In the genomic region with DNA sequence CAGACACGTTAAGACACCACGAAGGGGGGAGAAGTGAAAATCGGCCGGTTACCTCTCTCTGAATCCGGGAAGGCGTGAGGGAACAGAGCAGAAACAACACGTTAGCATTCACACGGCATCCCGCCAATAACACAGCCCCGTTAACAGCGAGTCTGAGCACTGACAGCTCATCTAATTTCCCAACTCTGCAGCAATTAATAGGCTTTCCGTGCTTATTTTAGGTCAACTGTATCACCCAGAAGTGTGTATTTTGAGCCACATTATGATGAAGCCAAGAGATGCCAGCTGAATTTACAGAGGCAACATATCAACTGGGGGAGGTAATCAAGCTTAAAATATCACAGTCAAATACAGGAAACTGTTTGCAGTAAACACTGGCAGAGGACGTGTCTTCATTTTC, we compare ENCODE assay signal across 13 cellular contexts.
DNase-seq lines count a peak whose midpoint lies in the region; ATAC-seq and TF ChIP-seq lines count a peak whose summit lies in the region.
"Had no signal": no experiment of that assay in that cellular context is flagged by ENCODE, and none has a peak within 500 bp of the region (broad histone marks: within the 10 kb centered on the region; RNA-seq: fewer than 3 reads in every experiment).

No MANE protein-coding gene starts in this region.

- H3K4me1 ChIP-seq in H9 (ENCODE audit: insufficient read depth, low read length) = peaks cover 5% of the 10 kb centered on the region; the same call in 1 of the 2 replicates
- no peaks in the 10 kb centered on the region for H3K4me1 ChIP-seq in endodermal cell (ENCODE audit: control insufficient read depth, insufficient read depth, low read length)
- no peaks in the 10 kb centered on the region for H3K4me1 ChIP-seq in naive thymus-derived CD4-positive, alpha-beta T cell (ENCODE audit: control insufficient read depth in 2 of 2, insufficient read depth in 2 of 2, low read length in 2 of 2)
- H3K4me1 ChIP-seq: pancreas had no signal

- H3K27ac ChIP-seq in H9 (ENCODE audit: insufficient read length, low read depth, low read length) (no peak overlapping the region), endodermal cell (ENCODE audit: low read depth, low read length) (no peak overlapping the region)
- no peak overlapping the region for H3K27ac ChIP-seq in naive thymus-derived CD4-positive, alpha-beta T cell (ENCODE audit: low read depth, low read length)
- H3K27ac ChIP-seq: epithelial cell of prostate, pancreas had no signal

- TF ChIP-seq CTCF in H9 (conservative IDR thresholded peaks at IDR 0.05) (no peak), endodermal cell (conservative IDR thresholded peaks at IDR 0.05) (no peak)

- no peaks in the 10 kb centered on the region for H3K9me3 Mint-ChIP-seq in H9
- H3K9me3 Mint-ChIP-seq in endodermal cell = no peaks in the 10 kb centered on the region
- no peaks in the 10 kb centered on the region for H3K9me3 Mint-ChIP-seq in naive thymus-derived CD4-positive, alpha-beta T cell
- H3K9me3 Mint-ChIP-seq: activated naive CD4-positive, alpha-beta T cell treated with anti-CD3 and anti-CD28 coated beads, Interleukin-2, amount 10 ng/mL, durations not matched to agents 7 days and 5 days; CD8-positive, alpha-beta T cell; memory B cell had no signal

- H2BK12ac ChIP-seq in H9 (ENCODE audit: insufficient read length, low read depth, low read length) = no peak overlapping the region

- no peak overlapping the region for H2AK5ac ChIP-seq in H9 (ENCODE audit: insufficient read length, low read length)

- H2BK5ac ChIP-seq in H9 (ENCODE audit: insufficient read length, low read length) = no peak overlapping the region

- no peak overlapping the region for H2BK15ac ChIP-seq in H9 (ENCODE audit: low read depth, low read length)

- H3K23ac ChIP-seq in H9 (ENCODE audit: insufficient read length, low read depth, low read length) = no peak overlapping the region

- no peaks in the 10 kb centered on the region for H3K23me2 ChIP-seq in H9 (ENCODE audit: insufficient read length, low read depth, low read length, poor library complexity, severe bottlenecking)

- H3K36me3 Mint-ChIP-seq in H9 (ENCODE audit: insufficient read depth in 1 of 3, low read depth in 3 of 3) (peaks cover 0 to 14% (median 3%) of the 10 kb centered on the region in 3 experiments; a peak in 5 of 7 replicates), endodermal cell (ENCODE audit: low read depth) (peaks cover 12% of the 10 kb centered on the region)
- H3K36me3 Mint-ChIP-seq in naive thymus-derived CD4-positive, alpha-beta T cell = no peaks in the 10 kb centered on the region
- H3K36me3 Mint-ChIP-seq: activated naive CD4-positive, alpha-beta T cell treated with anti-CD3 and anti-CD28 coated beads, Interleukin-2, amount 10 ng/mL, durations not matched to agents 7 days and 5 days; CD8-positive, alpha-beta T cell; memory B cell had no signal

- H4K5ac ChIP-seq in H9 (ENCODE audit: insufficient read length, low read depth, low read length) = no peak overlapping the region

- no peak overlapping the region for H3K14ac ChIP-seq in H9 (ENCODE audit: insufficient read depth, low read length)

- peaks cover 28 to 29% of the 10 kb centered on the region in 2 experiments for H3K4me1 Mint-ChIP-seq in H9
- H3K4me1 Mint-ChIP-seq in endodermal cell = peaks cover 16% of the 10 kb centered on the region
- peaks cover 0 to 5% (median 0%) of the 10 kb centered on the region in 7 donors for H3K4me1 Mint-ChIP-seq in naive thymus-derived CD4-positive, alpha-beta T cell
- H3K4me1 Mint-ChIP-seq: activated naive CD4-positive, alpha-beta T cell treated with anti-CD3 and anti-CD28 coated beads, Interleukin-2, amount 10 ng/mL, durations not matched to agents 7 days and 5 days had no signal

- H4K91ac ChIP-seq in H9 (ENCODE audit: insufficient read length, low read depth, low read length) = no peak overlapping the region

- peaks cover 5% of the 10 kb centered on the region; the same call in 1 of the 2 replicates for H3K79me2 ChIP-seq in H9 (ENCODE audit: insufficient read depth, low read length)

- no peaks in the 10 kb centered on the region for H4K20me1 ChIP-seq in H9 (ENCODE audit: control insufficient read depth, insufficient read depth, insufficient read length)

- H2AFZ ChIP-seq in H9 (ENCODE audit: low read length) = no peak overlapping the region

- DNase-seq in H9 (no peak), NCI-H2081 treated with DMSO at 0.1 percent for 48 hours (lab: John Stamatoyannopoulos, UW) (peak; percentile 87), endodermal cell (no peak), renal cortical epithelial cell (ENCODE audit: low read depth) (peak; percentile 32), NCI-H446 (lab: John Stamatoyannopoulos, UW) (no peak)
- no peak for DNase-seq in naive thymus-derived CD4-positive, alpha-beta T cell
- no peak for DNase-seq in activated CD8-positive, alpha-beta memory T cell treated with anti-CD3 and anti-CD28 coated beads for 24 hours
- DNase-seq: activated naive CD4-positive, alpha-beta T cell treated with anti-CD3 and anti-CD28 coated beads, Interleukin-2, amount 10 ng/mL, durations not matched to agents 7 days and 5 days; CD8-positive, alpha-beta T cell; pancreas; T-helper 9 cell had no signal

- H3T11ph ChIP-seq in H9 (ENCODE audit: low read length) = no peak overlapping the region

- H3K18ac ChIP-seq in H9 (ENCODE audit: insufficient read length, low read depth, low read length) = no peak overlapping the region

- H3K27me3 ChIP-seq in H9 (ENCODE audit: insufficient read depth, low read length) = no peaks in the 10 kb centered on the region
- no peaks in the 10 kb centered on the region for H3K27me3 ChIP-seq in endodermal cell (ENCODE audit: control insufficient read depth, insufficient read depth, low read length, poor library complexity, severe bottlenecking)
- no peaks in the 10 kb centered on the region for H3K27me3 ChIP-seq in naive thymus-derived CD4-positive, alpha-beta T cell (ENCODE audit: control insufficient read depth in 2 of 2, insufficient read depth in 2 of 2, low read length in 2 of 2)
- H3K27me3 ChIP-seq: pancreas had no signal

- H3K4ac ChIP-seq in H9 (ENCODE audit: low read depth, low read length) = no peak overlapping the region

- H2BK120ac ChIP-seq in H9 (ENCODE audit: low read depth, low read length, poor library complexity, severe bottlenecking) = no peak overlapping the region

- intact Hi-C loops in naive thymus-derived CD4-positive, alpha-beta T cell (cut with micrococcal nuclease) = loop anchor here (5.0 to 10.0 kb wide), 5 partner anchors 785 to 1378 kb away; partner anchors contain the start of genes UBE2K (in 2 of the 2) and N4BP2 (in 1 of the 2)

- no peaks in the 10 kb centered on the region for H3K79me1 ChIP-seq in H9 (ENCODE audit: insufficient read depth, low read depth, low read length, poor library complexity, severe bottlenecking)

- H3K56ac ChIP-seq in H9 (ENCODE audit: insufficient read length, low read depth, low read length) = no peak overlapping the region

- CTCF ChIA-PET in naive thymus-derived CD4-positive, alpha-beta T cell (lab: Charles Lee) = interaction anchor here (0.5 to 0.6 kb wide), 2 partner anchors 50 to 1006 kb away, joined by 4 read pairs; no protein-coding TSS in a partner anchor

- H3K27me3 Mint-ChIP-seq in H9 (ENCODE audit: low read depth) (no peaks in the 10 kb centered on the region), endodermal cell (ENCODE audit: insufficient read depth) (no peaks in the 10 kb centered on the region)
- H3K27me3 Mint-ChIP-seq in naive thymus-derived CD4-positive, alpha-beta T cell = peaks cover 0 to 9% (median 0%) of the 10 kb centered on the region in 5 donors

- H3K9ac ChIP-seq in H9 (ENCODE audit: extremely low read depth, insufficient read length, low read length) (no peak overlapping the region), endodermal cell (ENCODE audit: extremely low read depth, low read length, poor library complexity, severe bottlenecking) (no peak overlapping the region)

- H3K27ac Mint-ChIP-seq in H9 (peak overlapping the region in 2 of 3 experiments; percentile 25 to 68; a peak in 4 of 7 replicates), endodermal cell (peak overlapping the region; percentile 11)
- no peak overlapping the region for H3K27ac Mint-ChIP-seq in naive thymus-derived CD4-positive, alpha-beta T cell
- H3K27ac Mint-ChIP-seq: activated naive CD4-positive, alpha-beta T cell treated with anti-CD3 and anti-CD28 coated beads, Interleukin-2, amount 10 ng/mL, durations not matched to agents 7 days and 5 days; CD8-positive, alpha-beta T cell; memory B cell had no signal

- H4K8ac ChIP-seq in H9 (replicated peaks; ENCODE audit: insufficient read length, low read depth, low read length) = no peak overlapping the region

- peaks cover 4% of the 10 kb centered on the region for H3K36me3 ChIP-seq in endodermal cell (ENCODE audit: control insufficient read depth, insufficient read depth, low read length)
- no peaks in the 10 kb centered on the region for H3K36me3 ChIP-seq in naive thymus-derived CD4-positive, alpha-beta T cell (ENCODE audit: control insufficient read depth in 2 of 3, insufficient read depth in 3 of 3, low read length in 3 of 3)
- H3K36me3 ChIP-seq: pancreas had no signal

- POLR2A ChIA-PET in naive thymus-derived CD4-positive, alpha-beta T cell (lab: Charles Lee) = no interaction called here

- H3K4me3 Mint-ChIP-seq in H9 = no peak overlapping the region
- no peak overlapping the region for H3K4me3 Mint-ChIP-seq in endodermal cell
- no peak overlapping the region for H3K4me3 Mint-ChIP-seq in naive thymus-derived CD4-positive, alpha-beta T cell
- H3K4me3 Mint-ChIP-seq: activated naive CD4-positive, alpha-beta T cell treated with anti-CD3 and anti-CD28 coated beads, Interleukin-2, amount 10 ng/mL, durations not matched to agents 7 days and 5 days; CD8-positive, alpha-beta T cell; memory B cell had no signal

- H3K9me3 ChIP-seq in H9 (ENCODE audit: control insufficient read depth, low read depth, low read length) (no peaks in the 10 kb centered on the region), endodermal cell (ENCODE audit: control insufficient read depth, low read length) (no peaks in the 10 kb centered on the region)
- no peaks in the 10 kb centered on the region for H3K9me3 ChIP-seq in naive thymus-derived CD4-positive, alpha-beta T cell (ENCODE audit: control insufficient read depth in 2 of 3, low read length in 3 of 3)
- H3K9me3 ChIP-seq: pancreas had no signal

- H3K4me2 ChIP-seq in H9 (ENCODE audit: insufficient read depth, insufficient read length, low read length) = no peak overlapping the region

- H2BK20ac ChIP-seq in H9 (ENCODE audit: low read depth, low read length, poor library complexity, severe bottlenecking) = no peak overlapping the region

- WGBS in H9 (ENCODE audit: extremely low coverage, insufficient read length, low lambda C conversion rate) = no CpG with 5 or more reads among the region's 13 CpGs
- 92 to 95% methylated on average over 13 of the region's 13 CpGs for whole genome bisulfite sequencing in endodermal cell (ENCODE audit: insufficient coverage in 1 of 2, insufficient read length in 1 of 2), 2 experiments

- no peak for ATAC-seq in naive thymus-derived CD4-positive, alpha-beta T cell
- ATAC-seq: CD8-positive, alpha-beta T cell had no signal

- H3K4me3 ChIP-seq in endodermal cell (ENCODE audit: low read length) = no peak overlapping the region
- no peak overlapping the region for H3K4me3 ChIP-seq in naive thymus-derived CD4-positive, alpha-beta T cell (ENCODE audit: low read length)
- H3K4me3 ChIP-seq: pancreas had no signal

Comparison
In these comparisons a context has a peak if more than half of its experiments do, and no peak if none do; other contexts are left out.
1. DNase-seq: peak in NCI-H2081 treated with DMSO at 0.1 percent for 48 hours (single experiment) and renal cortical epithelial cell (single experiment); none in H9 (single experiment), endodermal cell (single experiment), naive thymus-derived CD4-positive, alpha-beta T cell (0 of 9), activated CD8-positive, alpha-beta memory T cell treated with anti-CD3 and anti-CD28 coated beads for 24 hours (single experiment) and NCI-H446 (0 of 2).
2. H3K27ac Mint-ChIP-seq: peak in H9 (2 of 3) and endodermal cell (single experiment); none in naive thymus-derived CD4-positive, alpha-beta T cell (0 of 9).